8 cellular contexts compared by ENCODE assay signal in the genomic region with DNA sequence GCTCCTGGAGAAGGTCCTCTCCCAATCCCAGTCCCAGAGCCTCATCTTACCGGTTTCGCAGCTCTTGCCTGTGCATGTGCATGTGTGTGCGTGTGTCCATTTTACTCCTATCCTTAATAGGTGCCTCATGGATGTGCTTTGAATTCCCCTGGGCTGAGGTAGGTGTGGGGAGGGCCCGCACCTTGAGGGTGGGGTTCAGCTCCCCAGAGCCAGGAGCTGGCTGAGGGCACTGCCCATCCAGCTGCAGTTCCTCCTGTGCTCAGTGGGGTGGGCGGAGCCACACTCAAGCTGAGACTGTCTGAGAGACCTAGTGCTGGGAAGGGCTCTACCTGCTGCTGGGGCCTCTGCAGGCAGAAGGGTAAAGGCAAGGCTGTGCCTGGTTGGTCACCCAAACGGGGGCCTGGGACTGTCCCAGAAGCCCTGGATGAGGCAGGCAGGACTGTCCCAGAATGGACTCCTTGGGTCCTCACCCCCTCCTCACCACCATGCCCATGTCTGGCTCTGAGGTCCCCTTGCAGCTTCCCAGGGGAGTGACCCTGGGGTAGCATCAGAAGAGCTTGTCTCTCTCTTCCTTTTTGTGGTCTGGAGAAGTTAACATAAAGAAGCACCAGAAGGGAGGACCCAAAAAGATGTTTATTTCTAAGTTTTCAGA. TPM values are rescaled to one million over a fixed set of nuclear protein-coding genes. Genes with fewer than 3 reads are reported as not detected.
DNase-seq lines count a peak whose midpoint lies in the region; ATAC-seq and TF ChIP-seq lines count a peak whose summit lies in the region.

No MANE protein-coding gene starts in this region.

- H3K4me3 Mint-ChIP-seq in WTC11, result no peak overlapping the region

- no peaks in the 10 kb centered on the region for H3K9me3 Mint-ChIP-seq in WTC11

- no peaks in the 10 kb centered on the region for H3K36me3 Mint-ChIP-seq in WTC11

- no peak overlapping the region for H3K4me3 ChIP-seq in GM12875 (ENCODE audit: low read depth, low read length)

- TF ChIP-seq CTCF in GM12875 (IDR thresholded peaks at IDR 0.05; ENCODE audit: borderline replicate concordance, insufficient read depth, low read depth, low read length) (peak; percentile 8; the same call in 1 of the 2 replicates), WTC11 (IDR thresholded peaks at IDR 0.05) (no peak)

- CTCF ChIA-PET in WTC11 (lab: Charles Lee) (interaction anchor here (0.5 to 10.1 kb wide), 14 partner anchors 9 to 367 kb away, joined by 3 to 329 read pairs (median 6); a partner anchor contains a TSS), HEK293T (lab: Yijun Ruan, JAX) (interaction anchor here (0.8 to 3.6 kb wide), 4 partner anchors 9 to 287 kb away, joined by 5 to 17 read pairs (median 10); a partner anchor contains a TSS)

- DNase-seq in WTC11 (ENCODE audit: low spot score) (peak; percentile 60), posterior vena cava (ENCODE audit: low spot score) (peak; percentile 73), HEK293T (ENCODE audit: extremely low spot score) (no peak), LoVo (ENCODE audit: low spot score) (no peak), occipital lobe (lab: John Stamatoyannopoulos, UW) (no peak)

- intact Hi-C loops in posterior vena cava (cut with DNase I), result no loop called here

- POLR2A ChIA-PET in WTC11 (lab: Charles Lee), result interaction anchor here (1.2 to 1.6 kb wide), 2 partner anchors 10 to 229 kb away, joined by 6 to 7 read pairs; a partner anchor contains a TSS
- POLR2A ChIA-PET in HEK293T (lab: Yijun Ruan, JAX), result interaction anchor here (1.2 kb wide), 1 partner anchor 25 kb away, joined by 4 read pairs; a partner anchor contains a TSS

- no peak overlapping the region for H3K27ac Mint-ChIP-seq in WTC11

- H3K27me3 Mint-ChIP-seq in WTC11 (ENCODE audit: low read depth), result peaks cover 50% of the 10 kb centered on the region

- ATAC-seq in GM19452 (IDR thresholded peaks at IDR 0.05; ENCODE audit: unreplicated experiment) (peak; percentile 50), HG03342 (IDR thresholded peaks at IDR 0.05; ENCODE audit: unreplicated experiment) (peak; percentile 64), WTC11 (peak; percentile 69)

- peaks cover 52% of the 10 kb centered on the region for H3K4me1 Mint-ChIP-seq in WTC11

TF ChIP-seq in WTC11, 78 proteins besides CTCF, POLR2A, EP300 and RAD21:
- TF ChIP-seq, protein P1, sequence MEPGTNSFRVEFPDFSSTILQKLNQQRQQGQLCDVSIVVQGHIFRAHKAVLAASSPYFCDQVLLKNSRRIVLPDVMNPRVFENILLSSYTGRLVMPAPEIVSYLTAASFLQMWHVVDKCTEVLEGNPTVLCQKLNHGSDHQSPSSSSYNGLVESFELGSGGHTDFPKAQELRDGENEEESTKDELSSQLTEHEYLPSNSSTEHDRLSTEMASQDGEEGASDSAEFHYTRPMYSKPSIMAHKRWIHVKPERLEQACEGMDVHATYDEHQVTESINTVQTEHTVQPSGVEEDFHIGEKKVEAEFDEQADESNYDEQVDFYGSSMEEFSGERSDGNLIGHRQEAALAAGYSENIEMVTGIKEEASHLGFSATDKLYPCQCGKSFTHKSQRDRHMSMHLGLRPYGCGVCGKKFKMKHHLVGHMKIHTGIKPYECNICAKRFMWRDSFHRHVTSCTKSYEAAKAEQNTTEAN (CRISPR knock-in tag; IDR thresholded peaks at IDR 0.05), result no peak
- 0 out of 2 replicates have a peak, but pooled peaks have one; percentile 38 for TF ChIP-seq FOXP1 (CRISPR knock-in tag; IDR thresholded peaks at IDR 0.05; ENCODE audit: borderline replicate concordance)

TF ChIP-seq in HEK293T, 16 proteins besides CTCF, POLR2A, EP300 and RAD21:
- TF ChIP-seq SP1 (IDR thresholded peaks at IDR 0.05) (no peak), SUZ12 (IDR thresholded peaks at IDR 0.05) (no peak), ZNF384 (IDR thresholded peaks at IDR 0.05) (no peak), CTBP1 (IDR thresholded peaks at IDR 0.05; ENCODE audit: borderline replicate concordance) (no peak), HDGF (IDR thresholded peaks at IDR 0.05; ENCODE audit: borderline replicate concordance) (no peak)
- TF ChIP-seq, protein P2, sequence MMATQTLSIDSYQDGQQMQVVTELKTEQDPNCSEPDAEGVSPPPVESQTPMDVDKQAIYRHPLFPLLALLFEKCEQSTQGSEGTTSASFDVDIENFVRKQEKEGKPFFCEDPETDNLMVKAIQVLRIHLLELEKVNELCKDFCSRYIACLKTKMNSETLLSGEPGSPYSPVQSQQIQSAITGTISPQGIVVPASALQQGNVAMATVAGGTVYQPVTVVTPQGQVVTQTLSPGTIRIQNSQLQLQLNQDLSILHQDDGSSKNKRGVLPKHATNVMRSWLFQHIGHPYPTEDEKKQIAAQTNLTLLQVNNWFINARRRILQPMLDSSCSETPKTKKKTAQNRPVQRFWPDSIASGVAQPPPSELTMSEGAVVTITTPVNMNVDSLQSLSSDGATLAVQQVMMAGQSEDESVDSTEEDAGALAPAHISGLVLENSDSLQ (IDR thresholded peaks at IDR 0.05), result no peak
TF ChIP-seq in HEK293T: peak in this region for 0.

RNA-seq across cellular contexts. Expression of a gene that starts 8.9 kb away (rescaled TPM):
- total RNA-seq in WTC11 (2021) (0.18 to 0.55 TPM (median 0.23 TPM) in 3 replicates), posterior vena cava (1 to 10 TPM; 3.6 to 3.8 TPM), occipital lobe (0.16 TPM)

RNA-seq across cellular contexts. Expression of a gene that starts 24.9 kb away (rescaled TPM):
- 17.9 to 20.1 TPM (median 19.8 TPM) in 3 replicates for total RNA-seq in WTC11 (2021)
- total RNA-seq in posterior vena cava, result 10 to 100 TPM; 37.1 to 41.8 TPM
- 10.3 TPM for total RNA-seq in occipital lobe

Comparison
In these comparisons a context has a peak if more than half of its experiments do, and no peak if none do; other contexts are left out.
1. DNase-seq: peak in WTC11 (single experiment) and posterior vena cava (single experiment); none in HEK293T (single experiment), LoVo (single experiment) and occipital lobe (single experiment).
2. Peak in every context shown above with its lines, with median percentiles within 50 percentile points of each other: ATAC-seq.